In the genomic region with DNA sequence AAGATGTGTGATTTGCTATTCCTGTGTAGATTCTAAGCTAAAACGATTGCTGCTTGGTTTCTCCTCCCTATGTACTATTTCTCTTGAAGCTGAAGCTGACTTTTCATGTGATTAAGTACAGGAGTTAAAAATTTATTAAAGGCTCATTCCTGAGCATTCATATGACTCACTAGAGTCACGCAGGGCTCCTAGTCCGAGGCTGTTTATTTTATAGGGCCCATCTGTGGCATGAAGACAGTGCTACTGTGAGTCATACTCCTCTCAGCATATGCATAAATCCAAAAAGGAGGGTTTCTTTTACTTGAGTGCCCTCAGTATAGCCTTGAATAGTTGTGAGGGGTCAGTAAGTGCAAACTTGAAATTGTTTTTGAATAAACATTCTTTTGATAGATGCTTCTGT, we compare ENCODE assay signal across 9 cellular contexts.
DNase-seq lines count a peak whose midpoint lies in the region; ATAC-seq, FAIRE-seq and TF ChIP-seq lines count a peak whose summit lies in the region.
"Had no signal": no experiment of that assay in that cellular context is flagged by ENCODE, and none has a peak within 500 bp of the region (broad histone marks: within the 10 kb centered on the region; RNA-seq: fewer than 3 reads in every experiment).

No MANE protein-coding gene starts in this region.

- no peaks in the 10 kb centered on the region for H3K9me1 ChIP-seq in endothelial cell of umbilical vein (replicated peaks; ENCODE audit: control insufficient read depth, extremely low read depth, insufficient read depth, low read length)

- no peaks in the 10 kb centered on the region for H3K4me1 Mint-ChIP-seq in activated naive CD4-positive, alpha-beta T cell treated with anti-CD3 and anti-CD28 coated beads, Interleukin-2, amount 10 ng/mL, durations not matched to agents 7 days and 5 days

- peak overlapping the region; percentile 40 for H3K27ac ChIP-seq in endothelial cell of umbilical vein (ENCODE audit: insufficient read depth, low read depth, low read length)
- no peak overlapping the region for H3K27ac ChIP-seq in A673 (ENCODE audit: low read depth, low read length, poor library complexity, severe bottlenecking)

- intact Hi-C loops in endothelial cell of umbilical vein (cut with micrococcal nuclease) (no loop called here), lower leg skin (cut with DNase I; ENCODE audit: low total_unique reads) (no loop called here), A673 (cut with micrococcal nuclease; ENCODE audit: unreplicated experiment) (no loop called here)

- no peak overlapping the region for H3K9ac ChIP-seq in endothelial cell of umbilical vein (replicated peaks; ENCODE audit: extremely low read depth, insufficient read depth, low read length)

- POLR2A ChIA-PET in endothelial cell of umbilical vein (lab: Charles Lee) = no interaction called here
- POLR2A ChIA-PET in A673 (lab: Charles Lee; ENCODE audit: low non-redundant PET) = no interaction called here

- no peaks in the 10 kb centered on the region for H3K36me3 Mint-ChIP-seq in activated naive CD4-positive, alpha-beta T cell treated with anti-CD3 and anti-CD28 coated beads, Interleukin-2, amount 10 ng/mL, durations not matched to agents 7 days and 5 days

- no peak overlapping the region for H3K27ac Mint-ChIP-seq in activated naive CD4-positive, alpha-beta T cell treated with anti-CD3 and anti-CD28 coated beads, Interleukin-2, amount 10 ng/mL, durations not matched to agents 7 days and 5 days

- TF ChIP-seq POLR2A in endothelial cell of umbilical vein (IDR thresholded peaks at IDR 0.05; ENCODE audit: low read depth, low read length) (no peak), lower leg skin (IDR thresholded peaks at IDR 0.05) (no peak)

- H3K4me3 Mint-ChIP-seq in activated naive CD4-positive, alpha-beta T cell treated with anti-CD3 and anti-CD28 coated beads, Interleukin-2, amount 10 ng/mL, durations not matched to agents 7 days and 5 days = no peak overlapping the region

- ATAC-seq in left lobe of liver = no peak

- CTCF ChIA-PET in endothelial cell of umbilical vein (lab: Charles Lee) = interaction anchor here (0.6 kb wide), 1 partner anchor 1038 kb away, joined by 3 read pairs; no protein-coding TSS in a partner anchor
- CTCF ChIA-PET in A673 (lab: Charles Lee) = no interaction called here
- CTCF ChIA-PET in activated naive CD4-positive, alpha-beta T cell treated with anti-CD3 and anti-CD28 coated beads, Interleukin-2, amount 10 ng/mL, durations not matched to agents 7 days and 5 days (lab: Charles Lee) = no interaction called here

- peak; percentile 6 for FAIRE-seq in D721Med (lab: Jason Lieb, UNC)
- peak; percentile 89 for FAIRE-seq in endothelial cell of umbilical vein (lab: Jason Lieb, UNC)

- no peaks in the 10 kb centered on the region for H3K9me3 Mint-ChIP-seq in activated naive CD4-positive, alpha-beta T cell treated with anti-CD3 and anti-CD28 coated beads, Interleukin-2, amount 10 ng/mL, durations not matched to agents 7 days and 5 days

- no peaks in the 10 kb centered on the region for H3K9me3 ChIP-seq in endothelial cell of umbilical vein (replicated peaks; ENCODE audit: control insufficient read depth, insufficient read depth, low read length)
- H3K9me3 ChIP-seq in neuron (ENCODE audit: low read length) = no peaks in the 10 kb centered on the region
- no peaks in the 10 kb centered on the region for H3K9me3 ChIP-seq in A673 (ENCODE audit: low read depth, low read length, poor library complexity, severe bottlenecking)

- dilution Hi-C loops in endothelial cell of umbilical vein (cut with MboI; ENCODE audit: extremely low pct_ligation_motif_present, low sequenced_read_pairs) = no loop called here

- 24 to 38% methylated on average over 3 of the region's 3 CpGs for WGBS in lower leg skin, 2 donors

- BruUV-seq in endothelial cell of umbilical vein (replicated peaks; lab: Mats Ljungman, UMichigan) = no TSS peak
- BruUV-seq in A673 (replicated peaks; lab: Mats Ljungman, UMichigan) = no TSS peak

- no peaks in the 10 kb centered on the region for H3K36me3 ChIP-seq in endothelial cell of umbilical vein (ENCODE audit: control insufficient read depth in 2 of 2, extremely low read depth in 1 of 2, insufficient read depth in 2 of 2, low read length in 2 of 2)
- H3K36me3 ChIP-seq in neuron (ENCODE audit: insufficient read depth, low read length) = no peaks in the 10 kb centered on the region
- no peaks in the 10 kb centered on the region for H3K36me3 ChIP-seq in A673 (ENCODE audit: insufficient read depth, low read length, poor library complexity, severe bottlenecking)

- H3K4me2 ChIP-seq in endothelial cell of umbilical vein (ENCODE audit: insufficient read depth, low read length) = peak overlapping the region; percentile 59

- DNase-seq in D721Med (ENCODE audit: insufficient read length, low spot score) (no peak), NCI-H69 (lab: John Stamatoyannopoulos, UW) (peak; percentile 44), endothelial cell of umbilical vein (ENCODE audit: low read depth, low spot score) (peak; percentile 89), lower leg skin (ENCODE audit: low spot score in 2 of 2) (no peak), left lobe of liver (ENCODE audit: low spot score) (no peak), A673 (ENCODE audit: low spot score) (no peak)
- no peak for DNase-seq in activated naive CD4-positive, alpha-beta T cell treated with anti-CD3 and anti-CD28 coated beads, Interleukin-2, amount 10 ng/mL, durations not matched to agents 7 days and 5 days
- DNase-seq: activated T-cell treated with anti-CD3 and anti-CD28 coated beads, Interleukin-2, amount 50 U/mL, for 48 hours had no signal

- H3K4me3 ChIP-seq in endothelial cell of umbilical vein (replicated peaks in 1 of 3; ENCODE audit: insufficient read depth in 1 of 3, low read depth in 1 of 3, low read length in 3 of 3) (no peak overlapping the region), neuron (ENCODE audit: low read length) (no peak overlapping the region), lower leg skin (ENCODE audit: low read depth, poor library complexity, severe bottlenecking) (no peak overlapping the region), A673 (ENCODE audit: low read depth, low read length, poor library complexity, severe bottlenecking) (no peak overlapping the region)

- TF ChIP-seq CTCF in D721Med (IDR thresholded peaks at IDR 0.05; ENCODE audit: insufficient read depth, missing control alignments) = no peak
- TF ChIP-seq CTCF in endothelial cell of umbilical vein (IDR thresholded peaks at IDR 0.05; ENCODE audit: extremely low read depth in 1 of 2, insufficient read depth in 1 of 2, low read depth in 1 of 2, low read length in 2 of 2) = no peak
- no peak for TF ChIP-seq CTCF in lower leg skin (IDR thresholded peaks at IDR 0.05)
- TF ChIP-seq CTCF in A673 (conservative IDR thresholded peaks at IDR 0.05; ENCODE audit: low read depth, low read length) = no peak

- H3K27me3 Mint-ChIP-seq in activated naive CD4-positive, alpha-beta T cell treated with anti-CD3 and anti-CD28 coated beads, Interleukin-2, amount 10 ng/mL, durations not matched to agents 7 days and 5 days = no peaks in the 10 kb centered on the region

- H3K27me3 ChIP-seq in endothelial cell of umbilical vein (ENCODE audit: control insufficient read depth in 2 of 2, insufficient read depth in 2 of 2, low read length in 2 of 2) (no peaks in the 10 kb centered on the region), neuron (ENCODE audit: insufficient read depth, low read length) (no peaks in the 10 kb centered on the region), A673 (replicated peaks; ENCODE audit: insufficient read depth, low read depth, low read length, poor library complexity) (no peaks in the 10 kb centered on the region)

- H4K20me1 ChIP-seq in endothelial cell of umbilical vein (replicated peaks; ENCODE audit: control insufficient read depth, extremely low read depth, insufficient read depth, low read length) = no peaks in the 10 kb centered on the region

- no peaks in the 10 kb centered on the region for H3K79me2 ChIP-seq in endothelial cell of umbilical vein (ENCODE audit: control insufficient read depth, insufficient read depth, low read length)

- peaks cover 19% of the 10 kb centered on the region for H3K4me1 ChIP-seq in endothelial cell of umbilical vein (ENCODE audit: control insufficient read depth, extremely low read depth, insufficient read depth, low read length)
- peaks cover 10% of the 10 kb centered on the region for H3K4me1 ChIP-seq in neuron (ENCODE audit: insufficient read depth, low read length)
- no peaks in the 10 kb centered on the region for H3K4me1 ChIP-seq in A673 (ENCODE audit: insufficient read depth, low read length, poor library complexity, severe bottlenecking)

- H2AFZ ChIP-seq in endothelial cell of umbilical vein (ENCODE audit: low read depth, low read length) (no peak overlapping the region), neuron (ENCODE audit: low read depth, low read length) (peak overlapping the region; percentile 74)

TF ChIP-seq in endothelial cell of umbilical vein, 7 proteins besides CTCF, POLR2A, EP300 and RAD21:
- TF ChIP-seq FOS (IDR thresholded peaks at IDR 0.05; ENCODE audit: borderline replicate concordance, insufficient read depth, low read length) (peak; percentile 91), GATA2 (IDR thresholded peaks at IDR 0.05; ENCODE audit: insufficient read depth, insufficient read length, low read depth, low read length) (no peak), JUN (IDR thresholded peaks at IDR 0.05; ENCODE audit: borderline replicate concordance, insufficient read depth, insufficient read length, low read depth) (peak; percentile 82), POLR2AphosphoS5 (IDR thresholded peaks at IDR 0.05; ENCODE audit: insufficient read depth, low read depth, low read length) (no peak)

Comparison
In these comparisons a context has a peak if more than half of its experiments do, and no peak if none do; other contexts are left out.
1. DNase-seq: peak in NCI-H69 (single experiment) and endothelial cell of umbilical vein (single experiment); none in D721Med (single experiment), lower leg skin (0 of 2), left lobe of liver (single experiment), A673 (single experiment) and activated naive CD4-positive, alpha-beta T cell treated with anti-CD3 and anti-CD28 coated beads, Interleukin-2, amount 10 ng/mL, durations not matched to agents 7 days and 5 days (single experiment).